Comparison of ENCODE assay signal across 1 cellular context in the genomic region with DNA sequence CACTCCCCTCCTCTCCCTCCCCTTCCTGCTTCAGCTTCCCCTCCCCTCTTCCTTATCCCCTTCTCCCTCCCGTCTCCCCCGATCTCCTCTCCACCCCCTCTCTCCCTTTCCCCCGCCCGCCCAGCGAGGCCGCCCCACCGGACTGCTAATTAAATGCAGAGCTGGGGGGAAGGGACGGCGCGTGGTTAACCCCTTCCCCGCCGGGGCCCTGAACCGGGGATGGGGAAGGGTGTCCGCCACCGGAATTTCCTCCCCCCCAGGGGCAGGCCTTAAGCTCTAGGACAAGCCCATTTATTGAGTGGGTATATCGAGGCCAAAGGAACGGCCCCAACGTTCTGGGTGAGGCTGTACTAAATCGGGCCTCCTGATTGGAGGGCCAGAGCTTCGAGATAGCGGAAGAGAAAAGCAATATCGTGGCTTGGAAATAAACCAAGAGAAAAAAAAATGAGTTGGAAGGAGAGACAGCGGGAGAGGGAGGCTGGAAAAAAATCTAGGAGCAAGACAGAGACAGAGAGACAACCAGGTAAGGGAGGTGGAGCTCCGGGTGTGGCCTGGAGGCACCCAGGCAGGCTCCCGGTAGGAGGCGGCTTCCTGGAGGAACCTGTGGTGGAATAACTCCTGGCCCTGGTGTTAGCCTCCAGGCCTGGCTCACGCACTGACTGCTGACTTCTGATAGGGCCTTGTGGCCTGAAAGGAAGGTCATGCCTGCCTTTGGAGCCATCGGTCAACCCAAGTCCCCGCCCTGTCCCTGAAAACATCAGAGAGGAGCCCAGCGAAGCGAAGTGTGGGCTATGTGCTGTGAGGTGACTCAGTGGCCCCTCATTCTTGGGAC.
TF ChIP-seq lines count a peak whose summit lies in the region.

No MANE protein-coding gene starts in this region.

TF ChIP-seq in neural cell, 6 proteins besides CTCF, POLR2A, EP300 and RAD21 (continued from another document):
- TF ChIP-seq TAF1 (IDR thresholded peaks at IDR 0.05; ENCODE audit: low read depth): no peak
TF ChIP-seq in neural cell: peak in this region for 0.
